1 cellular context compared by ENCODE assay signal in the genomic region with DNA sequence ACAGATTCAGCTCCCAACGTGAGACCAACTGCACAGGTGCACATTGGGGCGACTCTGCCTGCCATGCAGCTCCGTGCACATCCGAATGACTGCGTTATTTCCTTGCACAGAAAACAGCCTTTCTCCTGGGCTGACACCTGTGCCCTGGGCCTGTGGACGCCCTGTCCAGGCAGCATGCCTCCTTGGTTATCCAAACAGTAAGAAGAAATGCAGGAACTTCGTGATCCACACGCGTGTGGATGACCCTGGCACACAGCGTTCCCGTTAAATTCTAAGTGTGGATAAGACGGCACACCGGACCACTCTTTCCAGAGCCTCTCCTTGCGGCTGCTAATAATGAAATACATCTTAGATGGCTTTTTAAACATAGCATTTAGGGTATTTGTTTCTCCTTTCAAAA.
TF ChIP-seq lines count a peak whose summit lies in the region.

No MANE protein-coding gene starts in this region.

TF ChIP-seq in GM23338, 12 proteins besides CTCF, POLR2A, EP300 and RAD21 (continued from another document):
- TF ChIP-seq, protein P1, sequence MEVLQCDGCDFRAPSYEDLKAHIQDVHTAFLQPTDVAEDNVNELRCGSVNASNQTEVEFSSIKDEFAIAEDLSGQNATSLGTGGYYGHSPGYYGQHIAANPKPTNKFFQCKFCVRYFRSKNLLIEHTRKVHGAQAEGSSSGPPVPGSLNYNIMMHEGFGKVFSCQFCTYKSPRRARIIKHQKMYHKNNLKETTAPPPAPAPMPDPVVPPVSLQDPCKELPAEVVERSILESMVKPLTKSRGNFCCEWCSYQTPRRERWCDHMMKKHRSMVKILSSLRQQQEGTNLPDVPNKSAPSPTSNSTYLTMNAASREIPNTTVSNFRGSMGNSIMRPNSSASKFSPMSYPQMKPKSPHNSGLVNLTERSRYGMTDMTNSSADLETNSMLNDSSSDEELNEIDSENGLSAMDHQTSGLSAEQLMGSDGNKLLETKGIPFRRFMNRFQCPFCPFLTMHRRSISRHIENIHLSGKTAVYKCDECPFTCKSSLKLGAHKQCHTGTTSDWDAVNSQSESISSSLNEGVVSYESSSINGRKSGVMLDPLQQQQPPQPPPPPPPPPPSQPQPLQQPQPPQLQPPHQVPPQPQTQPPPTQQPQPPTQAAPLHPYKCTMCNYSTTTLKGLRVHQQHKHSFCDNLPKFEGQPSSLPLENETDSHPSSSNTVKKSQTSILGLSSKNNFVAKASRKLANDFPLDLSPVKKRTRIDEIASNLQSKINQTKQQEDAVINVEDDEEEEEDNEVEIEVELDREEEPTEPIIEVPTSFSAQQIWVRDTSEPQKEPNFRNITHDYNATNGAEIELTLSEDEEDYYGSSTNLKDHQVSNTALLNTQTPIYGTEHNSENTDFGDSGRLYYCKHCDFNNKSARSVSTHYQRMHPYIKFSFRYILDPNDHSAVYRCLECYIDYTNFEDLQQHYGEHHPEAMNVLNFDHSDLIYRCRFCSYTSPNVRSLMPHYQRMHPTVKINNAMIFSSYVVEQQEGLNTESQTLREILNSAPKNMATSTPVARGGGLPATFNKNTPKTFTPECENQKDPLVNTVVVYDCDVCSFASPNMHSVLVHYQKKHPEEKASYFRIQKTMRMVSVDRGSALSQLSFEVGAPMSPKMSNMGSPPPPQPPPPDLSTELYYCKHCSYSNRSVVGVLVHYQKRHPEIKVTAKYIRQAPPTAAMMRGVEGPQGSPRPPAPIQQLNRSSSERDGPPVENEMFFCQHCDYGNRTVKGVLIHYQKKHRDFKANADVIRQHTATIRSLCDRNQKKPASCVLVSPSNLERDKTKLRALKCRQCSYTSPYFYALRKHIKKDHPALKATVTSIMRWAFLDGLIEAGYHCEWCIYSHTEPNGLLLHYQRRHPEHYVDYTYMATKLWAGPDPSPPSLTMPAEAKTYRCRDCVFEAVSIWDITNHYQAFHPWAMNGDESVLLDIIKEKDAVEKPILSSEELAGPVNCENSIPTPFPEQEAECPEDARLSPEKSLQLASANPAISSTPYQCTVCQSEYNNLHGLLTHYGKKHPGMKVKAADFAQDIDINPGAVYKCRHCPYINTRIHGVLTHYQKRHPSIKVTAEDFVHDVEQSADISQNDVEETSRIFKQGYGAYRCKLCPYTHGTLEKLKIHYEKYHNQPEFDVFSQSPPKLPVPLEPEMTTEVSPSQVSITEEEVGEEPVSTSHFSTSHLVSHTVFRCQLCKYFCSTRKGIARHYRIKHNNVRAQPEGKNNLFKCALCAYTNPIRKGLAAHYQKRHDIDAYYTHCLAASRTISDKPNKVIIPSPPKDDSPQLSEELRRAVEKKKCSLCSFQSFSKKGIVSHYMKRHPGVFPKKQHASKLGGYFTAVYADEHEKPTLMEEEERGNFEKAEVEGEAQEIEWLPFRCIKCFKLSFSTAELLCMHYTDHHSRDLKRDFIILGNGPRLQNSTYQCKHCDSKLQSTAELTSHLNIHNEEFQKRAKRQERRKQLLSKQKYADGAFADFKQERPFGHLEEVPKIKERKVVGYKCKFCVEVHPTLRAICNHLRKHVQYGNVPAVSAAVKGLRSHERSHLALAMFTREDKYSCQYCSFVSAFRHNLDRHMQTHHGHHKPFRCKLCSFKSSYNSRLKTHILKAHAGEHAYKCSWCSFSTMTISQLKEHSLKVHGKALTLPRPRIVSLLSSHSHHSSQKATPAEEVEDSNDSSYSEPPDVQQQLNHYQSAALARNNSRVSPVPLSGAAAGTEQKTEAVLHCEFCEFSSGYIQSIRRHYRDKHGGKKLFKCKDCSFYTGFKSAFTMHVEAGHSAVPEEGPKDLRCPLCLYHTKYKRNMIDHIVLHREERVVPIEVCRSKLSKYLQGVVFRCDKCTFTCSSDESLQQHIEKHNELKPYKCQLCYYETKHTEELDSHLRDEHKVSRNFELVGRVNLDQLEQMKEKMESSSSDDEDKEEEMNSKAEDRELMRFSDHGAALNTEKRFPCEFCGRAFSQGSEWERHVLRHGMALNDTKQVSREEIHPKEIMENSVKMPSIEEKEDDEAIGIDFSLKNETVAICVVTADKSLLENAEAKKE (CRISPR knock-in tag; IDR thresholded peaks at IDR 0.05) = no peak
- TF ChIP-seq EZH2phosphoT487 (IDR thresholded peaks at IDR 0.05; ENCODE audit: unreplicated experiment) (no peak), REST (IDR thresholded peaks at IDR 0.05; ENCODE audit: unreplicated experiment) (no peak), ZNF331 (CRISPR knock-in tag; IDR thresholded peaks at IDR 0.05; ENCODE audit: low read depth) (no peak)
- TF ChIP-seq, protein P2, sequence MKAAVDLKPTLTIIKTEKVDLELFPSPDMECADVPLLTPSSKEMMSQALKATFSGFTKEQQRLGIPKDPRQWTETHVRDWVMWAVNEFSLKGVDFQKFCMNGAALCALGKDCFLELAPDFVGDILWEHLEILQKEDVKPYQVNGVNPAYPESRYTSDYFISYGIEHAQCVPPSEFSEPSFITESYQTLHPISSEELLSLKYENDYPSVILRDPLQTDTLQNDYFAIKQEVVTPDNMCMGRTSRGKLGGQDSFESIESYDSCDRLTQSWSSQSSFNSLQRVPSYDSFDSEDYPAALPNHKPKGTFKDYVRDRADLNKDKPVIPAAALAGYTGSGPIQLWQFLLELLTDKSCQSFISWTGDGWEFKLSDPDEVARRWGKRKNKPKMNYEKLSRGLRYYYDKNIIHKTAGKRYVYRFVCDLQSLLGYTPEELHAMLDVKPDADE (IDR thresholded peaks at IDR 0.05) = no peak
